ENCODE assay signal across 23 cellular contexts in genomic region chr11:68670208-68670992, GRCh38. TPM values are rescaled to one million over a fixed set of nuclear protein-coding genes. Genes with fewer than 3 reads are reported as not detected.
"Had no signal": no experiment of that assay in that cellular context is flagged by ENCODE, and none has a peak within 500 bp of the region (broad histone marks: within the 10 kb centered on the region; RNA-seq: fewer than 3 reads in every experiment).

No MANE protein-coding gene starts in this region.

- H3K27ac Mint-ChIP-seq: activated naive CD4-positive, alpha-beta T cell treated with anti-CD3 and anti-CD28 coated beads, Interleukin-2, amount 50 U/mL, for 24 hours; activated T-cell treated with anti-CD3 and anti-CD28 coated beads, Interleukin-2, amount 50 U/mL, for 72 hours; dendritic cell treated with granulocyte-macrophage colony-stimulating factor and Interleukin-4, amounts not matched to agents 40 ng/mL and 50 ng/mL, for 4 days; nephron progenitor cell; T-helper 1 cell treated with Interleukin-12 subunit alpha and Interleukin-12 subunit beta and Interleukin-4 antibody, amounts not matched to agents 30 μg/mL and 1 μg/mL, for 36 hours had no signal

- H3K36me3 ChIP-seq: left lung, thyroid gland, vagina had no signal

- H3K4me1 Mint-ChIP-seq: activated naive CD4-positive, alpha-beta T cell treated with anti-CD3 and anti-CD28 coated beads, Interleukin-2, amount 50 U/mL, for 24 hours had no signal

- DNase-seq: activated CD4-positive, alpha-beta T cell treated with anti-CD3 and anti-CD28 coated beads, Interleukin-2, amount 50 U/mL, for 1 hour; activated CD4-positive, CD25-positive, alpha-beta regulatory T cell treated with anti-CD3 and anti-CD28 coated beads, Interleukin-2, amount 50 U/mL, for 72 hours; activated CD8-positive, alpha-beta memory T cell treated with anti-CD3 and anti-CD28 coated beads for 24 hours; activated CD8-positive, alpha-beta memory T cell treated with anti-CD3 and anti-CD28 coated beads, Interleukin-2, amount 50 U/mL, for 48 hours; activated effector memory CD4-positive, alpha-beta T cell treated with anti-CD3 and anti-CD28 coated beads, Interleukin-2, amount 50 U/mL, for 16 hours; activated T-cell treated with anti-CD3 and anti-CD28 coated beads, Interleukin-2, amount 50 U/mL, for 72 hours; cerebellar nuclear complex; effector CD8-positive, alpha-beta T cell; mammary epithelial cell; midbrain; nephron progenitor cell; occipital lobe; retina; stimulated activated CD8-positive, alpha-beta memory T cell treated with anti-CD3 and anti-CD28 coated beads, Interleukin-4, amount 100 ng/mL, for 48 hours; stimulated activated naive CD4-positive, alpha-beta T cell treated with Interleukin-2 at 50 U/mL for 16 hours; thyroid gland had no signal

- H3K27me3 ChIP-seq: thyroid gland, vagina had no signal

- H3K36me3 Mint-ChIP-seq: activated naive CD4-positive, alpha-beta T cell treated with anti-CD3 and anti-CD28 coated beads, Interleukin-2, amount 50 U/mL, for 24 hours had no signal

- H3K4me1 ChIP-seq: left lung, thyroid gland, vagina had no signal

- H3K9me3 ChIP-seq: thyroid gland, vagina had no signal

- H3K4me3 ChIP-seq: left lung, thyroid gland, vagina had no signal

- H3K27ac ChIP-seq: left lung, thyroid gland, vagina had no signal

- H3K4me3 Mint-ChIP-seq: activated naive CD4-positive, alpha-beta T cell treated with anti-CD3 and anti-CD28 coated beads, Interleukin-2, amount 50 U/mL, for 24 hours; activated T-cell treated with anti-CD3 and anti-CD28 coated beads, Interleukin-2, amount 50 U/mL, for 72 hours; dendritic cell treated with granulocyte-macrophage colony-stimulating factor and Interleukin-4, amounts not matched to agents 40 ng/mL and 50 ng/mL, for 4 days; nephron progenitor cell; T-helper 1 cell treated with Interleukin-12 subunit alpha and Interleukin-12 subunit beta and Interleukin-4 antibody, amounts not matched to agents 30 μg/mL and 1 μg/mL, for 36 hours had no signal

- H3K9me3 Mint-ChIP-seq: activated naive CD4-positive, alpha-beta T cell treated with anti-CD3 and anti-CD28 coated beads, Interleukin-2, amount 50 U/mL, for 24 hours; activated T-cell treated with anti-CD3 and anti-CD28 coated beads, Interleukin-2, amount 50 U/mL, for 72 hours; dendritic cell treated with granulocyte-macrophage colony-stimulating factor and Interleukin-4, amounts not matched to agents 40 ng/mL and 50 ng/mL, for 4 days; nephron progenitor cell; T-helper 1 cell treated with Interleukin-12 subunit alpha and Interleukin-12 subunit beta and Interleukin-4 antibody, amounts not matched to agents 30 μg/mL and 1 μg/mL, for 36 hours had no signal

- H3K27me3 Mint-ChIP-seq: activated naive CD4-positive, alpha-beta T cell treated with anti-CD3 and anti-CD28 coated beads, Interleukin-2, amount 50 U/mL, for 24 hours had no signal

RNA-seq across cellular contexts. Expression of gene GAL, which starts 13.9 kb away (rescaled TPM):
- total RNA-seq: fibroblast of villous mesenchyme, myocyte, occipital lobe had no signal
